Comparison of ENCODE assay signal across 8 cellular contexts in genomic region chr10:31172925-31173324, GRCh38.
"Had no signal": no experiment of that assay in that cellular context is flagged by ENCODE, and none has a peak within 500 bp of the region (broad histone marks: within the 10 kb centered on the region; RNA-seq: fewer than 3 reads in every experiment).

No MANE protein-coding gene starts in this region.

- FAIRE-seq: HepG2, HTR-8/SVneo had no signal

- DNase-seq: IMR-90, KBM-7, KG1 had no signal

- H3K27ac Mint-ChIP-seq: IgD-negative memory B cell had no signal

- H3K9ac ChIP-seq: KMS-11 had no signal

- ATAC-seq: HepG2 had no signal

- H3K27ac ChIP-seq: HL-60, KMS-11 had no signal

- H3K4me2 ChIP-seq: KMS-11 had no signal
